In genomic region chr5:7391215-7391614, GRCh38 we compare ENCODE assay signal across 19 cellular contexts. TPM values are rescaled to one million over a fixed set of nuclear protein-coding genes. Genes with fewer than 3 reads are reported as not detected.
DNase-seq lines count a peak whose midpoint lies in the region; ATAC-seq, FAIRE-seq and TF ChIP-seq lines count a peak whose summit lies in the region.
"Had no signal": no experiment of that assay in that cellular context is flagged by ENCODE, and none has a peak within 500 bp of the region (broad histone marks: within the 10 kb centered on the region; RNA-seq: fewer than 3 reads in every experiment).

No MANE protein-coding gene starts in this region.

- H4K8ac ChIP-seq in H9 (replicated peaks; ENCODE audit: insufficient read length, low read depth, low read length): no peak overlapping the region

- H3K4me3 Mint-ChIP-seq in H9: no peak overlapping the region

- H3K4me1 ChIP-seq in H9 (ENCODE audit: insufficient read depth, low read length) (peaks cover 15% of the 10 kb centered on the region; the same call in 1 of the 2 replicates), pancreas (peaks cover 0 to 16% (median 0%) of the 10 kb centered on the region in 3 donors), right cardiac atrium (ENCODE audit: control insufficient read depth, insufficient read depth, low read length) (no peaks in the 10 kb centered on the region)
- H3K4me1 ChIP-seq: foreskin keratinocyte had no signal

- H3K9me3 ChIP-seq in H9 (ENCODE audit: control insufficient read depth, low read depth, low read length) (no peaks in the 10 kb centered on the region), pancreas (no peaks in the 10 kb centered on the region), right cardiac atrium (ENCODE audit: control insufficient read depth, low read length) (no peaks in the 10 kb centered on the region)
- H3K9me3 ChIP-seq: thoracic aorta had no signal

- H3K27me3 ChIP-seq in H9 (ENCODE audit: insufficient read depth, low read length) (no peaks in the 10 kb centered on the region), pancreas (peaks cover 0 to 4% (median 0%) of the 10 kb centered on the region in 4 donors), right cardiac atrium (ENCODE audit: control insufficient read depth, insufficient read depth) (no peaks in the 10 kb centered on the region)

- no peak overlapping the region for H3K14ac ChIP-seq in H9 (ENCODE audit: insufficient read depth, low read length)

- peak; percentile 53; the same call in 2 of the 3 replicates for TF ChIP-seq CTCF in H9 (conservative IDR thresholded peaks at IDR 0.05)
- peak; percentile 52 for TF ChIP-seq CTCF in epithelial cell of proximal tubule (conservative IDR thresholded peaks at IDR 0.05; ENCODE audit: low read depth, low read length)
- no peak for TF ChIP-seq CTCF in pancreas (IDR thresholded peaks at IDR 0.05)

- H2BK5ac ChIP-seq in H9 (ENCODE audit: insufficient read length, low read length): no peak overlapping the region

- peaks cover 7% of the 10 kb centered on the region for H3K23me2 ChIP-seq in H9 (ENCODE audit: insufficient read length, low read depth, low read length, poor library complexity, severe bottlenecking)

- H3K36me3 ChIP-seq in pancreas: no peaks in the 10 kb centered on the region
- H3K36me3 ChIP-seq: thoracic aorta had no signal

- H3K4me2 ChIP-seq in H9 (ENCODE audit: insufficient read depth, insufficient read length, low read length): no peak overlapping the region

- no peak overlapping the region for H4K5ac ChIP-seq in H9 (ENCODE audit: insufficient read length, low read depth, low read length)

- FAIRE-seq in pancreas (lab: Jason Lieb, UNC): no peak

- no peak overlapping the region for H3T11ph ChIP-seq in H9 (ENCODE audit: low read length)

- H3K27ac Mint-ChIP-seq in H9: peak overlapping the region in 2 of 3 experiments; percentile 81 to 87; a peak in 4 of 7 replicates

- H3K79me1 ChIP-seq in H9 (ENCODE audit: insufficient read depth, low read depth, low read length, poor library complexity, severe bottlenecking): no peaks in the 10 kb centered on the region

- H2AK5ac ChIP-seq in H9 (ENCODE audit: insufficient read length, low read length): no peak overlapping the region

- no peak overlapping the region for H2BK12ac ChIP-seq in H9 (ENCODE audit: insufficient read length, low read depth, low read length)

- no peaks in the 10 kb centered on the region for H3K36me3 Mint-ChIP-seq in H9 (ENCODE audit: insufficient read depth in 1 of 3, low read depth in 3 of 3)

- H3K18ac ChIP-seq in H9 (ENCODE audit: insufficient read length, low read depth, low read length): no peak overlapping the region

- H2BK15ac ChIP-seq in H9 (ENCODE audit: low read depth, low read length): no peak overlapping the region

- peaks cover 25 to 35% of the 10 kb centered on the region in 2 experiments for H3K4me1 Mint-ChIP-seq in H9

- no peaks in the 10 kb centered on the region for H3K79me2 ChIP-seq in H9 (ENCODE audit: insufficient read depth, low read length)

- no peaks in the 10 kb centered on the region for H4K20me1 ChIP-seq in H9 (ENCODE audit: control insufficient read depth, insufficient read depth, insufficient read length)

- H3K9me3 Mint-ChIP-seq in H9: no peaks in the 10 kb centered on the region

- H3K9ac ChIP-seq in H9 (ENCODE audit: extremely low read depth, insufficient read length, low read length): no peak overlapping the region

- no CpG with 5 or more reads among the region's 9 CpGs for WGBS in H9 (ENCODE audit: extremely low coverage, insufficient read length, low lambda C conversion rate)
- 7 to 18% methylated on average over 9 of the region's 9 CpGs for WGBS in pancreas, 2 donors
- WGBS in right cardiac atrium: 55% methylated on average over 9 of the region's 9 CpGs

- H3K27ac ChIP-seq in H9 (ENCODE audit: insufficient read length, low read depth, low read length) (no peak overlapping the region), pancreas (peak overlapping the region in 1 of 4 donors; percentile 19), right cardiac atrium (ENCODE audit: low read length) (no peak overlapping the region)
- H3K27ac ChIP-seq: foreskin keratinocyte, SK-N-MC, thoracic aorta had no signal

- peaks cover 2% of the 10 kb centered on the region; the same call in 1 of the 2 replicates for H3K27me3 Mint-ChIP-seq in H9 (ENCODE audit: low read depth)

- no peak overlapping the region for H4K91ac ChIP-seq in H9 (ENCODE audit: insufficient read length, low read depth, low read length)

- H2BK20ac ChIP-seq in H9 (ENCODE audit: low read depth, low read length, poor library complexity, severe bottlenecking): no peak overlapping the region

- no peak overlapping the region for H2BK120ac ChIP-seq in H9 (ENCODE audit: low read depth, low read length, poor library complexity, severe bottlenecking)

- no peak overlapping the region for H3K4ac ChIP-seq in H9 (ENCODE audit: low read depth, low read length)

- intact Hi-C loops in pancreas (cut with DNase I): no loop called here
- intact Hi-C loops in right cardiac atrium (cut with DNase I): no loop called here

- H3K56ac ChIP-seq in H9 (ENCODE audit: insufficient read length, low read depth, low read length): no peak overlapping the region

- no peak overlapping the region for H3K23ac ChIP-seq in H9 (ENCODE audit: insufficient read length, low read depth, low read length)

- no peak overlapping the region for H2AFZ ChIP-seq in H9 (ENCODE audit: low read length)

- H3K4me3 ChIP-seq in epithelial cell of proximal tubule (ENCODE audit: low read depth, low read length) (no peak overlapping the region), pancreas (no peak overlapping the region), right cardiac atrium (ENCODE audit: low read length) (no peak overlapping the region)
- H3K4me3 ChIP-seq: SK-N-MC, thoracic aorta had no signal

- DNase-seq in H9: no peak
- DNase-seq in OCI-M1 (lab: John Stamatoyannopoulos, UW): peak; percentile 26
- DNase-seq in epithelial cell of proximal tubule (ENCODE audit: low read depth): peak; percentile 22
- peak in 2 of 6 donors; percentile 36 to 39 for DNase-seq in pancreas
- DNase-seq in medulla oblongata (ENCODE audit: extremely low spot score): no peak
- no peak for DNase-seq in stimulated activated CD4-positive, alpha-beta T cell treated with anti-CD3 and anti-CD28 coated beads, Interleukin-4, amount 100 ng/mL, for 24 hours
- DNase-seq in right cardiac atrium: no peak
- no peak for DNase-seq in NCI-H146 treated with DMSO at 0.1 percent for 48 hours (lab: John Stamatoyannopoulos, UW; ENCODE audit: unreplicated experiment)
- DNase-seq: activated naive CD4-positive, alpha-beta T cell; effector memory CD4-positive, alpha-beta T cell; foreskin keratinocyte; NCI-H1694 treated with DMSO at 0.1 percent for 48 hours; stimulated activated CD4-positive, alpha-beta T cell treated with anti-CD3 and anti-CD28 coated beads, Interleukin-1b, Interleukin-23, amount 100 ng/mL, for 48 hours; stimulated activated CD8-positive, alpha-beta memory T cell treated with anti-CD3 and anti-CD28 coated beads, Interleukin-4, amount 100 ng/mL, for 48 hours had no signal

- ATAC-seq in pancreas: peak; percentile 70 to 82 (median 80)
- ATAC-seq in right cardiac atrium: no peak
- ATAC-seq: activated CD4-positive, CD25-positive, alpha-beta regulatory T cell treated with anti-CD3 and anti-CD28 coated beads, Interleukin-2, amount 50 U/mL, for 24 hours; foreskin keratinocyte had no signal

RNA-seq across cellular contexts. Expression of gene ADCY2, which starts 4.7 kb away (rescaled TPM):
- total RNA-seq in H9 (2021) (30.9 and 31.3 TPM in 2 replicates), epithelial cell of proximal tubule (0.12 TPM in 1 of 2 replicates, not detected in the other), pancreas (1 to 10 TPM in 2 of 6 donors, under 1 TPM in 4; 0.21 to 2.2 (median 0.50) TPM), right cardiac atrium (1 to 10 TPM in 2 of 4 donors, under 1 TPM in 2; 0.20 to 1.5 (median 0.79) TPM)
- polyA plus RNA-seq in pancreas (under 1 TPM; 0.19 to 0.52 TPM), right cardiac atrium (0.27 TPM)
- total RNA-seq: foreskin keratinocyte, LHCN-M2, pulmonary artery endothelial cell had no signal
- polyA plus RNA-seq: foreskin keratinocyte had no signal

Comparison
In these comparisons a context has a peak if more than half of its experiments do, and no peak if none do; other contexts are left out.
1. DNase-seq: peak in OCI-M1 (single experiment) and epithelial cell of proximal tubule (single experiment); none in H9 (single experiment), medulla oblongata (single experiment), stimulated activated CD4-positive, alpha-beta T cell treated with anti-CD3 and anti-CD28 coated beads, Interleukin-4, amount 100 ng/mL, for 24 hours (single experiment), right cardiac atrium (0 of 3) and NCI-H146 treated with DMSO at 0.1 percent for 48 hours (single experiment).
2. CTCF ChIP-seq: peak in H9 (single experiment) and epithelial cell of proximal tubule (single experiment); none in pancreas (0 of 4).
3. ATAC-seq: peak in pancreas (4 of 4); none in right cardiac atrium (0 of 2).